In genomic region chr21:15731243-15731613, GRCh38 we compare ENCODE assay signal across 8 cellular contexts. TPM values are rescaled to one million over a fixed set of nuclear protein-coding genes. Genes with fewer than 3 reads are reported as not detected.
DNase-seq lines count a peak whose midpoint lies in the region; ATAC-seq and TF ChIP-seq lines count a peak whose summit lies in the region.

No MANE protein-coding gene starts in this region.

- DNase-seq in GM23338 (ENCODE audit: low spot score): no peak
- peak; percentile 64 for DNase-seq in RWPE1 (ENCODE audit: low spot score)
- DNase-seq in fibroblast of lung (ENCODE audit: low read depth in 2 of 2): peak; percentile 16 to 30
- no peak for DNase-seq in sigmoid colon
- DNase-seq in mucosa of gallbladder (ENCODE audit: low spot score): no peak
- no peak for DNase-seq in islet precursor cell
- DNase-seq in activated CD4-positive, alpha-beta T cell treated with anti-CD3 and anti-CD28 coated beads for 48 hours: no peak

- H3K79me2 ChIP-seq in GM23338 (replicated peaks; ENCODE audit: insufficient read depth): peaks cover 58% of the 10 kb centered on the region
- peaks cover 55% of the 10 kb centered on the region for H3K79me2 ChIP-seq in fibroblast of lung (ENCODE audit: control insufficient read depth, insufficient read depth, low read length)

- no peak for TF ChIP-seq CTCF in GM23338 (conservative IDR thresholded peaks at IDR 0.05; ENCODE audit: low read depth in 2 of 2)
- TF ChIP-seq CTCF in RWPE1 (conservative IDR thresholded peaks at IDR 0.05; ENCODE audit: low read depth): no peak
- no peak for TF ChIP-seq CTCF in fibroblast of lung (conservative IDR thresholded peaks at IDR 0.05 in 1 of 2, IDR thresholded peaks at IDR 0.05 in 1 of 2; ENCODE audit: low read depth in 1 of 2, low read length in 2 of 2)
- TF ChIP-seq CTCF in sigmoid colon (IDR thresholded peaks at IDR 0.05): no peak

- peak overlapping the region; percentile 66 for H3K4me3 ChIP-seq in GM23338
- H3K4me3 ChIP-seq in fibroblast of lung (replicated peaks in 1 of 4; ENCODE audit: control extremely low read depth in 1 of 4, insufficient read depth in 1 of 4, low read depth in 3 of 4, low read length in 4 of 4): peak overlapping the region; percentile 79 to 92 (median 90)
- H3K4me3 ChIP-seq in sigmoid colon: peak overlapping the region; percentile 82 to 92 (median 87)

- peak overlapping the region; percentile 82 for H3K4me2 ChIP-seq in GM23338
- H3K4me2 ChIP-seq in fibroblast of lung (ENCODE audit: extremely low read depth, insufficient read depth, low read length): peak overlapping the region; percentile 68

- 0 out of 2 replicates have a peak, but pooled peaks cover 7% of the 10 kb centered on the region for H3K27me3 ChIP-seq in GM23338 (ENCODE audit: insufficient read depth)
- no peaks in the 10 kb centered on the region for H3K27me3 ChIP-seq in fibroblast of lung (ENCODE audit: control insufficient read depth, insufficient read depth, low read length)
- H3K27me3 ChIP-seq in sigmoid colon: no peaks in the 10 kb centered on the region

- WGBS in sigmoid colon, 2 donors: 4 to 13% methylated on average over 4 of the region's 4 CpGs

- ATAC-seq in GM23338: no peak
- ATAC-seq in GM21717 (IDR thresholded peaks at IDR 0.05; ENCODE audit: unreplicated experiment): no peak

- no peaks in the 10 kb centered on the region for H3K9me2 ChIP-seq in GM23338 (ENCODE audit: insufficient read depth)

- H3K9me3 ChIP-seq in fibroblast of lung (ENCODE audit: control insufficient read depth, insufficient read depth, low read depth, low read length) (no peaks in the 10 kb centered on the region), sigmoid colon (no peaks in the 10 kb centered on the region)

- H4K20me1 ChIP-seq in GM23338 (replicated peaks; ENCODE audit: insufficient read depth) (peaks cover 3% of the 10 kb centered on the region; the same call in 1 of the 2 replicates), fibroblast of lung (ENCODE audit: control insufficient read depth, extremely low read depth, insufficient read depth, low read length) (no peaks in the 10 kb centered on the region)

- peaks cover 6% of the 10 kb centered on the region for H3K27me3 Mint-ChIP-seq in GM23338 (ENCODE audit: insufficient read depth, low read depth, poor library complexity)

- no peak for TF ChIP-seq POLR2A in sigmoid colon (IDR thresholded peaks at IDR 0.05)

- H3K36me3 ChIP-seq in GM23338 (ENCODE audit: insufficient read depth) (no peaks in the 10 kb centered on the region), fibroblast of lung (ENCODE audit: control insufficient read depth, insufficient read depth, low read length) (no peaks in the 10 kb centered on the region), sigmoid colon (no peaks in the 10 kb centered on the region)

- intact Hi-C loops in sigmoid colon (cut with DNase I): loop anchor here (5.0 to 10.0 kb wide), 3 partner anchors 96 to 1884 kb away; partner anchors contain the start of genes BTG3 and HSPA13

- H3K36me3 Mint-ChIP-seq in GM23338 (ENCODE audit: low read depth): no peaks in the 10 kb centered on the region

- H3K27ac Mint-ChIP-seq in GM23338: peak overlapping the region; percentile 98

- no peak overlapping the region for H2AFZ ChIP-seq in GM23338
- H2AFZ ChIP-seq in fibroblast of lung (ENCODE audit: low read length): no peak overlapping the region

- no peak for TF ChIP-seq EP300 in sigmoid colon (IDR thresholded peaks at IDR 0.05)

- peaks cover 28% of the 10 kb centered on the region for H3K4me1 ChIP-seq in GM23338 (ENCODE audit: insufficient read depth)
- no peaks in the 10 kb centered on the region for H3K4me1 ChIP-seq in fibroblast of lung (ENCODE audit: control insufficient read depth, extremely low read depth, insufficient read depth, low read length)
- peaks cover 0 to 46% (median 27%) of the 10 kb centered on the region in 4 donors for H3K4me1 ChIP-seq in sigmoid colon

- H3K4me3 Mint-ChIP-seq in GM23338: peak overlapping the region; percentile 96

- H3K9ac ChIP-seq in fibroblast of lung (ENCODE audit: insufficient read depth, low read length): no peak overlapping the region

- H3K27ac ChIP-seq in GM23338 (ENCODE audit: low read depth) (peak overlapping the region; percentile 69; the same call in 1 of the 2 replicates), RWPE1 (no peak overlapping the region), fibroblast of lung (ENCODE audit: insufficient read depth, low read length) (no peak overlapping the region), sigmoid colon (peak overlapping the region; percentile 93 to 98 (median 95))

- H3K9me3 Mint-ChIP-seq in GM23338: no peaks in the 10 kb centered on the region

- POLR2A ChIA-PET in RWPE1 (lab: Yijun Ruan, JAX; ENCODE audit: low non-redundant PET): no interaction called here

- CTCF ChIA-PET in RWPE1 (lab: Yijun Ruan, JAX): no interaction called here

- peaks cover 36% of the 10 kb centered on the region for H3K4me1 Mint-ChIP-seq in GM23338

- no peaks in the 10 kb centered on the region for H3F3A ChIP-seq in GM23338 (replicated peaks; ENCODE audit: low read depth)

TF ChIP-seq in GM23338, 12 proteins besides CTCF, POLR2A, EP300 and RAD21:
- TF ChIP-seq EZH2phosphoT487 (IDR thresholded peaks at IDR 0.05; ENCODE audit: unreplicated experiment) (no peak), EZH2 (IDR thresholded peaks at IDR 0.05; ENCODE audit: low read depth, unreplicated experiment) (no peak), CREB1 (CRISPR knock-in tag; IDR thresholded peaks at IDR 0.05; ENCODE audit: low read depth) (no peak), ZNF114 (CRISPR knock-in tag; IDR thresholded peaks at IDR 0.05) (no peak)
- TF ChIP-seq, protein P1, sequence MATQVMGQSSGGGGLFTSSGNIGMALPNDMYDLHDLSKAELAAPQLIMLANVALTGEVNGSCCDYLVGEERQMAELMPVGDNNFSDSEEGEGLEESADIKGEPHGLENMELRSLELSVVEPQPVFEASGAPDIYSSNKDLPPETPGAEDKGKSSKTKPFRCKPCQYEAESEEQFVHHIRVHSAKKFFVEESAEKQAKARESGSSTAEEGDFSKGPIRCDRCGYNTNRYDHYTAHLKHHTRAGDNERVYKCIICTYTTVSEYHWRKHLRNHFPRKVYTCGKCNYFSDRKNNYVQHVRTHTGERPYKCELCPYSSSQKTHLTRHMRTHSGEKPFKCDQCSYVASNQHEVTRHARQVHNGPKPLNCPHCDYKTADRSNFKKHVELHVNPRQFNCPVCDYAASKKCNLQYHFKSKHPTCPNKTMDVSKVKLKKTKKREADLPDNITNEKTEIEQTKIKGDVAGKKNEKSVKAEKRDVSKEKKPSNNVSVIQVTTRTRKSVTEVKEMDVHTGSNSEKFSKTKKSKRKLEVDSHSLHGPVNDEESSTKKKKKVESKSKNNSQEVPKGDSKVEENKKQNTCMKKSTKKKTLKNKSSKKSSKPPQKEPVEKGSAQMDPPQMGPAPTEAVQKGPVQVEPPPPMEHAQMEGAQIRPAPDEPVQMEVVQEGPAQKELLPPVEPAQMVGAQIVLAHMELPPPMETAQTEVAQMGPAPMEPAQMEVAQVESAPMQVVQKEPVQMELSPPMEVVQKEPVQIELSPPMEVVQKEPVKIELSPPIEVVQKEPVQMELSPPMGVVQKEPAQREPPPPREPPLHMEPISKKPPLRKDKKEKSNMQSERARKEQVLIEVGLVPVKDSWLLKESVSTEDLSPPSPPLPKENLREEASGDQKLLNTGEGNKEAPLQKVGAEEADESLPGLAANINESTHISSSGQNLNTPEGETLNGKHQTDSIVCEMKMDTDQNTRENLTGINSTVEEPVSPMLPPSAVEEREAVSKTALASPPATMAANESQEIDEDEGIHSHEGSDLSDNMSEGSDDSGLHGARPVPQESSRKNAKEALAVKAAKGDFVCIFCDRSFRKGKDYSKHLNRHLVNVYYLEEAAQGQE (IDR thresholded peaks at IDR 0.05; ENCODE audit: unreplicated experiment): no peak
TF ChIP-seq in GM23338: peak in this region for 0.

RNA-seq across cellular contexts. Expression of gene USP25, which starts 1.4 kb away (rescaled TPM):
- 49.2 and 69.3 TPM in 2 replicates for total RNA-seq in GM23338 (2014; rRNA removed; shearing (Covaris generic))
- 11.8 and 14.2 TPM in 2 replicates for polyA plus RNA-seq in GM23338 (2016; fragmentation: Nextera tagmentation; extraction: Ambion mirVana)
- 47.5 and 65.7 TPM in 2 replicates for total RNA-seq in fibroblast of lung
- 31.3 and 40.6 TPM in 2 replicates for polyA plus RNA-seq in fibroblast of lung
- 21.7 and 25.8 TPM in 2 replicates for polyA plus RNA-seq in fibroblast of lung (2012)
- polyA minus RNA-seq in fibroblast of lung (ENCODE audit: low replicate concordance): 5.2 and 20.1 TPM in 2 replicates
- 10 to 100 TPM; 37.9 to 54.0 (median 49.0) TPM for total RNA-seq in sigmoid colon
- polyA plus RNA-seq in sigmoid colon: 10 to 100 TPM; 10.2 to 12.6 (median 12.0) TPM
- total RNA-seq in mucosa of gallbladder: 36.6 TPM

Comparison
In these comparisons a context has a peak if more than half of its experiments do, and no peak if none do; other contexts are left out.
1. DNase-seq: peak in RWPE1 (single experiment) and fibroblast of lung (2 of 2); none in GM23338 (single experiment), sigmoid colon (single experiment), mucosa of gallbladder (single experiment), islet precursor cell (single experiment) and activated CD4-positive, alpha-beta T cell treated with anti-CD3 and anti-CD28 coated beads for 48 hours (single experiment).
2. H3K27ac ChIP-seq: peak in GM23338 (single experiment) and sigmoid colon (4 of 4); none in RWPE1 (single experiment) and fibroblast of lung (single experiment).
3. Peak in every context shown above with its lines, with median percentiles within 50 percentile points of each other: H3K4me3 ChIP-seq.